Comparison of ENCODE assay signal across 37 cellular contexts in genomic region chr14:51253880-51254279, GRCh38.
"Had no signal": no experiment of that assay in that cellular context is flagged by ENCODE, and none has a peak within 500 bp of the region (broad histone marks: within the 10 kb centered on the region; RNA-seq: fewer than 3 reads in every experiment).

No MANE protein-coding gene starts in this region.

- H3K9me3 ChIP-seq: adrenal gland, body of pancreas, breast epithelium had no signal

- ATAC-seq: activated CD4-positive, alpha-beta T cell treated with anti-CD3 and anti-CD28 coated beads for 36 hours; activated CD4-positive, CD25-positive, alpha-beta regulatory T cell treated with anti-CD3 and anti-CD28 coated beads, Interleukin-2, amount 50 U/mL, for 24 hours; activated CD8-positive, alpha-beta memory T cell treated with anti-CD3 and anti-CD28 coated beads, Interleukin-2, amount 10 ng/mL, durations not matched to agents 7 days and 5 days; activated CD8-positive, alpha-beta T cell treated with anti-CD3 and anti-CD28 coated beads, Interleukin-2, amount 10 ng/mL, durations not matched to agents 7 days and 5 days; activated naive CD4-positive, alpha-beta T cell treated with anti-CD3 and anti-CD28 coated beads, Interleukin-2, amount 50 U/mL, for 72 hours; activated T-cell treated with anti-CD3 and anti-CD28 coated beads, Interleukin-2, amount 50 U/mL, for 4 hours; activated T-cell treated with anti-CD3 and anti-CD28 coated beads, Interleukin-2, amount 50 U/mL, for 72 hours; activated T-helper 17 cell treated with anti-CD3 and anti-CD28 coated beads, Interleukin-2, amount 50 U/mL, for 72 hours; body of pancreas; WTC11 had no signal

- H3K36me3 ChIP-seq: breast epithelium had no signal

- DNase-seq: activated CD4-positive, alpha-beta memory T cell treated with anti-CD3 and anti-CD28 coated beads, Interleukin-2, amount 10 ng/mL, durations not matched to agents 7 days and 5 days; activated CD4-positive, alpha-beta T cell treated with anti-CD3 and anti-CD28 coated beads for 1 hour; activated CD4-positive, alpha-beta T cell treated with anti-CD3 and anti-CD28 coated beads for 36 hours; activated CD4-positive, alpha-beta T cell treated with anti-CD3 and anti-CD28 coated beads for 48 hours; activated CD4-positive, alpha-beta T cell treated with anti-CD3 and anti-CD28 coated beads, Interleukin-2, amount 10 ng/mL, durations not matched to agents 7 days and 5 days; activated CD4-positive, alpha-beta T cell treated with anti-CD3 and anti-CD28 coated beads, Interleukin-2, amount 50 U/mL, for 48 hours; activated CD4-positive, CD25-positive, alpha-beta regulatory T cell; activated CD8-positive, alpha-beta memory T cell treated with anti-CD3 and anti-CD28 coated beads for 24 hours; activated CD8-positive, alpha-beta memory T cell treated with anti-CD3 and anti-CD28 coated beads, Interleukin-2, amount 10 ng/mL, durations not matched to agents 7 days and 5 days; activated CD8-positive, alpha-beta memory T cell treated with anti-CD3 and anti-CD28 coated beads, Interleukin-2, amount 50 U/mL, for 48 hours; activated CD8-positive, alpha-beta T cell treated with anti-CD3 and anti-CD28 coated beads, Interleukin-2, amount 10 ng/mL, durations not matched to agents 7 days and 5 days; activated effector memory CD4-positive, alpha-beta T cell treated with anti-CD3 and anti-CD28 coated beads, Interleukin-2, amount 50 U/mL, for 16 hours; activated gamma-delta T cell treated with Interleukin-2 at 50 U/mL for 16 hours; activated naive CD4-positive, alpha-beta T cell; activated naive CD4-positive, alpha-beta T cell treated with anti-CD3 and anti-CD28 coated beads for 36 hours; activated naive CD4-positive, alpha-beta T cell treated with anti-CD3 and anti-CD28 coated beads, Interleukin-2, amount 50 U/mL, for 16 hours; activated naive CD8-positive, alpha-beta T cell treated with anti-CD3 and anti-CD28 coated beads for 36 hours; activated T-cell treated with anti-CD3 and anti-CD28 coated beads, Interleukin-2, amount 50 U/mL, for 4 hours; activated T-cell treated with anti-CD3 and anti-CD28 coated beads, Interleukin-2, amount 50 U/mL, for 72 hours; adrenal gland; amniotic stem cell; aorta; body of pancreas; brain microvascular endothelial cell; caudate nucleus; cerebellar nuclear complex; T-helper 1 cell; T-helper 2 cell; T-helper 9 cell had no signal

- H3K4me1 ChIP-seq: adrenal gland, body of pancreas, breast epithelium had no signal

- H3K27me3 ChIP-seq: adrenal gland, body of pancreas, brain microvascular endothelial cell, breast epithelium had no signal

- FAIRE-seq: astrocyte, TTC549 had no signal

- H3K27ac ChIP-seq: adrenal gland, body of pancreas, brain microvascular endothelial cell, breast epithelium, VCaP had no signal

- H3K4me3 ChIP-seq: adrenal gland, body of pancreas, breast epithelium had no signal
